In genomic region chr5:72920690-72921089, GRCh38 we compare ENCODE assay signal across 8 cellular contexts. TPM values are rescaled to one million over a fixed set of nuclear protein-coding genes. Genes with fewer than 3 reads are reported as not detected.
A peak's percentile ranks its signal among the peaks of the same experiment; 100 is the strongest.
DNase-seq lines count a peak whose midpoint lies in the region; ATAC-seq and TF ChIP-seq lines count a peak whose summit lies in the region.

No MANE protein-coding gene starts in this region.

- H3F3A ChIP-seq in smooth muscle cell (ENCODE audit: low read depth), result peaks cover 16% of the 10 kb centered on the region

- ATAC-seq in esophagus mucosa, result peak; percentile 60
- no peak for ATAC-seq in HG03469 (IDR thresholded peaks at IDR 0.05; ENCODE audit: unreplicated experiment)

- no peak overlapping the region for H3K27ac ChIP-seq in smooth muscle cell (ENCODE audit: low read depth)

- H3K4me3 ChIP-seq in smooth muscle cell, result no peak overlapping the region

- H3K4me1 ChIP-seq in smooth muscle cell (ENCODE audit: low read depth), result no peaks in the 10 kb centered on the region

- no peak overlapping the region for H3K4me2 ChIP-seq in smooth muscle cell

- no peaks in the 10 kb centered on the region for H3K36me3 ChIP-seq in smooth muscle cell (ENCODE audit: low read depth)

- no peaks in the 10 kb centered on the region for H3K79me2 ChIP-seq in smooth muscle cell (ENCODE audit: low read depth)

- H3K27me3 ChIP-seq in smooth muscle cell (ENCODE audit: low read depth), result no peaks in the 10 kb centered on the region

- H3K9me3 ChIP-seq in smooth muscle cell (replicated peaks; ENCODE audit: low read depth), result no peaks in the 10 kb centered on the region

- peak; percentile 19 for TF ChIP-seq CTCF in smooth muscle cell (IDR thresholded peaks at IDR 0.05; ENCODE audit: borderline replicate concordance, insufficient read depth, poor library complexity, severe bottlenecking)

- peak; percentile 20 for DNase-seq in NOMO-1 treated with DMSO at 0.1 percent for 48 hours (lab: John Stamatoyannopoulos, UW; ENCODE audit: unreplicated experiment)
- DNase-seq in NOMO-1 treated with dmso at 0.1 percent for 144 hours (lab: John Stamatoyannopoulos, UW; ENCODE audit: unreplicated experiment), result no peak
- DNase-seq in NCI-H82 treated with DMSO at 0.1 percent for 48 hours (lab: John Stamatoyannopoulos, UW; ENCODE audit: unreplicated experiment), result peak; percentile 19
- DNase-seq in smooth muscle cell (lab: John Stamatoyannopoulos, UW; ENCODE audit: unreplicated experiment), result no peak
- DNase-seq in amygdala (lab: John Stamatoyannopoulos, UW), result no peak
- no peak for DNase-seq in GM19240 (ENCODE audit: insufficient read length, low spot score)

- H4K20me1 ChIP-seq in smooth muscle cell (ENCODE audit: low read depth), result no peaks in the 10 kb centered on the region

- H3K9ac ChIP-seq in smooth muscle cell (ENCODE audit: low read depth), result no peak overlapping the region

- no peak overlapping the region for H2AFZ ChIP-seq in smooth muscle cell (ENCODE audit: low read depth)

- 28% methylated on average over 2 of the region's 2 CpGs for WGBS in smooth muscle cell (ENCODE audit: low lambda C conversion rate)

RNA-seq across cellular contexts. Expression of gene FCHO2, which starts 35.2 kb away (rescaled TPM):
- total RNA-seq in esophagus mucosa (47.4 TPM), smooth muscle cell (16.1 and 27.8 TPM in 2 replicates)
- polyA plus RNA-seq in smooth muscle cell, result 4.9 and 6.0 TPM in 2 replicates

Comparison
In these comparisons a context has a peak if more than half of its experiments do, and no peak if none do; other contexts are left out.
1. DNase-seq: peak in NOMO-1 treated with DMSO at 0.1 percent for 48 hours (single experiment) and NCI-H82 treated with DMSO at 0.1 percent for 48 hours (single experiment); none in NOMO-1 treated with dmso at 0.1 percent for 144 hours (single experiment), smooth muscle cell (single experiment), amygdala (0 of 56) and GM19240 (single experiment).